In the genomic region with DNA sequence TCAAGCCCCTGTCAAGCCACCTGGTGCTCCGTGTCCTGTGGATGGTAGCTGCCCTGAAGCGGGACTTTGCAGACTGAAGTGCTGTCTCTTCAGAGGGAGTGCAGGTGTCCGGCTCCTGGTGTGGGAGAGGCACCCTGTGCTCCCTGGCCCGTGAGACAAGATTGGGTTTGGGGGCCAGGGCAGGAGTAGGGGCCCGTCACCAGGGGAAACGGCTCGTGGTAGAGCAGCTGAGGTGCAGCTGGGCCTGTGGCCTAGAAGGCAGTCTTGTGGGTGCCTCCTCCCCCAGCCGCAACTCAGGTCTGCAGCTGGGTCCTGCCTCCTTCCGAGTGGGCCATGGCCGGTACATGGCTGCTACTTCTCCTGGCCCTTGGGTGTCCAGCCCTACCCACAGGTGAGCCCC, we compare ENCODE assay signal across 24 cellular contexts. TPM values are rescaled to one million over a fixed set of nuclear protein-coding genes. Genes with fewer than 3 reads are reported as not detected.
DNase-seq lines count a peak whose midpoint lies in the region; ATAC-seq and TF ChIP-seq lines count a peak whose summit lies in the region.
"Had no signal": no experiment of that assay in that cellular context is flagged by ENCODE, and none has a peak within 500 bp of the region (broad histone marks: within the 10 kb centered on the region; RNA-seq: fewer than 3 reads in every experiment).

A gene with protein sequence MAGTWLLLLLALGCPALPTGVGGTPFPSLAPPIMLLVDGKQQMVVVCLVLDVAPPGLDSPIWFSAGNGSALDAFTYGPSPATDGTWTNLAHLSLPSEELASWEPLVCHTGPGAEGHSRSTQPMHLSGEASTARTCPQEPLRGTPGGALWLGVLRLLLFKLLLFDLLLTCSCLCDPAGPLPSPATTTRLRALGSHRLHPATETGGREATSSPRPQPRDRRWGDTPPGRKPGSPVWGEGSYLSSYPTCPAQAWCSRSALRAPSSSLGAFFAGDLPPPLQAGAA (plus strand): TSS at position 317 of the 400 bp plus-strand sequence. CDS start 17 bp downstream, at position 334.

- ATAC-seq in HG03354 (IDR thresholded peaks at IDR 0.05; ENCODE audit: poor library complexity, severe bottlenecking, unreplicated experiment) (peak; percentile 74), sciatic nerve (peak; percentile 17)
- ATAC-seq in activated CD8-positive, alpha-beta T cell treated with anti-CD3 and anti-CD28 coated beads, Interleukin-2, amount 10 ng/mL, durations not matched to agents 7 days and 5 days: peak; percentile 44
- ATAC-seq: activated CD8-positive, alpha-beta memory T cell treated with anti-CD3 and anti-CD28 coated beads, Interleukin-2, amount 10 ng/mL, durations not matched to agents 7 days and 5 days; CD8-positive, alpha-beta T cell; gastrocnemius medialis; psoas muscle had no signal

- H3K27me3 Mint-ChIP-seq in activated CD8-positive, alpha-beta T cell treated with anti-CD3 and anti-CD28 coated beads, Interleukin-2, amount 10 ng/mL, durations not matched to agents 7 days and 5 days (ENCODE audit: low read depth): peaks cover 10% of the 10 kb centered on the region

- H3K36me3 ChIP-seq in breast epithelium (no peaks in the 10 kb centered on the region), HAP-1 (replicated peaks) (no peaks in the 10 kb centered on the region)
- H3K36me3 ChIP-seq: gastrocnemius medialis, SJSA1, thyroid gland had no signal

- no peaks in the 10 kb centered on the region for H3K9me3 Mint-ChIP-seq in activated CD8-positive, alpha-beta T cell treated with anti-CD3 and anti-CD28 coated beads, Interleukin-2, amount 10 ng/mL, durations not matched to agents 7 days and 5 days (ENCODE audit: insufficient read depth)
- H3K9me3 Mint-ChIP-seq: CD8-positive, alpha-beta T cell had no signal

- no peak within 1 kb of the TSS for H3K27ac Mint-ChIP-seq in activated CD8-positive, alpha-beta T cell treated with anti-CD3 and anti-CD28 coated beads, Interleukin-2, amount 10 ng/mL, durations not matched to agents 7 days and 5 days
- H3K27ac Mint-ChIP-seq: activated CD8-positive, alpha-beta memory T cell treated with anti-CD3 and anti-CD28 coated beads, Interleukin-2, amount 10 ng/mL, durations not matched to agents 7 days and 5 days; activated naive CD8-positive, alpha-beta T cell; CD8-positive, alpha-beta T cell had no signal

- H3K27ac ChIP-seq in breast epithelium: no peak within 1 kb of the TSS
- H3K27ac ChIP-seq: gastrocnemius medialis, psoas muscle, SJSA1, thyroid gland had no signal

- peak; percentile 32 for DNase-seq in GM12865 (ENCODE audit: low read depth)
- no peak for DNase-seq in activated CD8-positive, alpha-beta T cell treated with anti-CD3 and anti-CD28 coated beads, Interleukin-2, amount 10 ng/mL, durations not matched to agents 7 days and 5 days
- no peak for DNase-seq in sciatic nerve (ENCODE audit: low spot score)
- no peak for DNase-seq in breast epithelium (ENCODE audit: low spot score in 2 of 2)
- DNase-seq in foreskin fibroblast: no peak
- DNase-seq in HAP-1 (ENCODE audit: low spot score in 2 of 2): no peak
- DNase-seq: activated CD4-positive, alpha-beta T cell treated with anti-CD3 and anti-CD28 coated beads for 48 hours; activated CD8-positive, alpha-beta memory T cell treated with anti-CD3 and anti-CD28 coated beads, Interleukin-2, amount 10 ng/mL, durations not matched to agents 7 days and 5 days; CD8-positive, alpha-beta T cell; effector CD8-positive, alpha-beta T cell; gastrocnemius medialis; GOT3; islet precursor cell; Karpas-422; NCI-H1092 treated with DMSO at 0.1 percent for 48 hours; NCI-H2081 treated with DMSO at 0.1 percent for 48 hours; NCI-H82; psoas muscle; T-helper 1 cell; thyroid gland had no signal

- peaks cover 7% of the 10 kb centered on the region for H3K4me1 Mint-ChIP-seq in activated CD8-positive, alpha-beta T cell treated with anti-CD3 and anti-CD28 coated beads, Interleukin-2, amount 10 ng/mL, durations not matched to agents 7 days and 5 days (ENCODE audit: low read depth)

- H3K27me3 ChIP-seq in breast epithelium: no peaks in the 10 kb centered on the region
- no peaks in the 10 kb centered on the region for H3K27me3 ChIP-seq in HAP-1 (ENCODE audit: low read depth)
- H3K27me3 ChIP-seq: SJSA1, thyroid gland had no signal

- no peaks in the 10 kb centered on the region for H3K9me3 ChIP-seq in breast epithelium
- no peaks in the 10 kb centered on the region for H3K9me3 ChIP-seq in HAP-1
- H3K9me3 ChIP-seq: gastrocnemius medialis, psoas muscle, SJSA1, thyroid gland had no signal

- in situ Hi-C loops in HAP-1 (cut with MboI; ENCODE audit: low sequenced_read_pairs): no loop called here

- POLR2A ChIA-PET in activated CD8-positive, alpha-beta T cell treated with anti-CD3 and anti-CD28 coated beads, Interleukin-2, amount 10 ng/mL, durations not matched to agents 7 days and 5 days (lab: Charles Lee): no interaction called here

- no peak for TF ChIP-seq POLR2A in breast epithelium (IDR thresholded peaks at IDR 0.05)

- intact Hi-C loops in sciatic nerve (cut with DNase I) (no loop called here), breast epithelium (cut with DNase I; ENCODE audit: low total_unique reads) (no loop called here)

- CTCF ChIA-PET in activated CD8-positive, alpha-beta T cell treated with anti-CD3 and anti-CD28 coated beads, Interleukin-2, amount 10 ng/mL, durations not matched to agents 7 days and 5 days (lab: Charles Lee): interaction anchor here (1.3 kb wide), 1 partner anchor 14 kb away, joined by 3 read pairs; no protein-coding TSS in a partner anchor

- H3K4me3 Mint-ChIP-seq in activated CD8-positive, alpha-beta T cell treated with anti-CD3 and anti-CD28 coated beads, Interleukin-2, amount 10 ng/mL, durations not matched to agents 7 days and 5 days: no peak within 1 kb of the TSS
- H3K4me3 Mint-ChIP-seq: activated CD8-positive, alpha-beta memory T cell treated with anti-CD3 and anti-CD28 coated beads, Interleukin-2, amount 10 ng/mL, durations not matched to agents 7 days and 5 days; activated naive CD8-positive, alpha-beta T cell; CD8-positive, alpha-beta T cell had no signal

- H3K4me3 ChIP-seq in GM12865 (ENCODE audit: low read depth, low read length): no peak within 1 kb of the TSS
- H3K4me3 ChIP-seq in breast epithelium: no peak within 1 kb of the TSS
- H3K4me3 ChIP-seq in foreskin fibroblast (ENCODE audit: low read depth in 1 of 2, low read length in 2 of 2): no peak within 1 kb of the TSS
- H3K4me3 ChIP-seq in HAP-1: no peak within 1 kb of the TSS
- H3K4me3 ChIP-seq: gastrocnemius medialis, psoas muscle, SJSA1, thyroid gland had no signal

- H3K4me1 ChIP-seq in breast epithelium (no peaks in the 10 kb centered on the region), HAP-1 (no peaks in the 10 kb centered on the region)

- no peaks in the 10 kb centered on the region for H3K36me3 Mint-ChIP-seq in activated CD8-positive, alpha-beta T cell treated with anti-CD3 and anti-CD28 coated beads, Interleukin-2, amount 10 ng/mL, durations not matched to agents 7 days and 5 days (ENCODE audit: low read depth)
- H3K36me3 Mint-ChIP-seq: activated CD8-positive, alpha-beta memory T cell treated with anti-CD3 and anti-CD28 coated beads, Interleukin-2, amount 10 ng/mL, durations not matched to agents 7 days and 5 days; activated naive CD8-positive, alpha-beta T cell; CD8-positive, alpha-beta T cell had no signal

- TF ChIP-seq CTCF in GM12865 (IDR thresholded peaks at IDR 0.05; ENCODE audit: insufficient read depth, low read depth, low read length, missing control alignments) (no peak), breast epithelium (IDR thresholded peaks at IDR 0.05) (no peak), foreskin fibroblast (IDR thresholded peaks at IDR 0.05; ENCODE audit: low read depth, low read length) (no peak)

RNA-seq across cellular contexts. Expression of the gene that starts here (rescaled TPM):
- total RNA-seq in activated CD8-positive, alpha-beta T cell treated with anti-CD3 and anti-CD28 coated beads, Interleukin-2, amount 10 ng/mL, durations not matched to agents 7 days and 5 days: not detected
- total RNA-seq in sciatic nerve (0.40 TPM), breast epithelium (not detected)
- total RNA-seq: activated CD8-positive, alpha-beta memory T cell treated with anti-CD3 and anti-CD28 coated beads, Interleukin-2, amount 10 ng/mL, durations not matched to agents 7 days and 5 days; CD8-positive, alpha-beta T cell; gastrocnemius medialis; HT-29; psoas muscle; SJSA1; thyroid gland had no signal

Comparison
In these comparisons a context has a peak if more than half of its experiments do, and no peak if none do; other contexts are left out.
1. Peak in ATAC-seq in activated CD8-positive, alpha-beta T cell treated with anti-CD3 and anti-CD28 coated beads, Interleukin-2, amount 10 ng/mL, durations not matched to agents 7 days and 5 days; RNA of the gene not detected or under 1 TPM.
2. Peak in ATAC-seq in sciatic nerve; RNA of the gene not detected or under 1 TPM.
3. ATAC-seq: peak in every context shown above with its lines; median percentile 74 in HG03354; 44 in activated CD8-positive, alpha-beta T cell treated with anti-CD3 and anti-CD28 coated beads, Interleukin-2, amount 10 ng/mL, durations not matched to agents 7 days and 5 days; 17 in sciatic nerve.